Comparison of ENCODE assay signal across 8 cellular contexts in genomic region chr10:131902211-131902610, GRCh38. TPM values are rescaled to one million over a fixed set of nuclear protein-coding genes. Genes with fewer than 3 reads are reported as not detected.
DNase-seq lines count a peak whose midpoint lies in the region; ATAC-seq, FAIRE-seq and TF ChIP-seq lines count a peak whose summit lies in the region.

No MANE protein-coding gene starts in this region.

- peak overlapping the region; percentile 71 for H3K27ac Mint-ChIP-seq in Caco-2 (ENCODE audit: unreplicated experiment)

- FAIRE-seq in endothelial cell of umbilical vein (lab: Jason Lieb, UNC) (no peak), pancreas (lab: Jason Lieb, UNC) (no peak)

- H3K4me1 Mint-ChIP-seq in Caco-2 (ENCODE audit: low read depth, unreplicated experiment) = peaks cover 28% of the 10 kb centered on the region

- dilution Hi-C loops in endothelial cell of umbilical vein (cut with MboI; ENCODE audit: extremely low pct_ligation_motif_present, low sequenced_read_pairs) = no loop called here

- CTCF ChIA-PET in Caco-2 (lab: Charles Lee) = no interaction called here
- CTCF ChIA-PET in OCI-LY7 (lab: Charles Lee; ENCODE audit: unreplicated experiment) = no interaction called here
- CTCF ChIA-PET in endothelial cell of umbilical vein (lab: Charles Lee) = interaction anchor here (1.0 to 5.8 kb wide), 4 partner anchors 43 to 121 kb away, joined by 3 to 38 read pairs (median 7); no protein-coding TSS in a partner anchor
- CTCF ChIA-PET in HEK293T (lab: Yijun Ruan, JAX) = no interaction called here

- POLR2A ChIA-PET in Caco-2 (lab: Charles Lee) = interaction anchor here (0.6 kb wide), 2 partner anchors 255 to 292 kb away, joined by 3 read pairs; no protein-coding TSS in a partner anchor
- POLR2A ChIA-PET in OCI-LY7 (lab: Charles Lee) = interaction anchor here (0.6 to 0.7 kb wide), 2 partner anchors 30 to 1244 kb away, joined by 3 read pairs; no protein-coding TSS in a partner anchor
- POLR2A ChIA-PET in endothelial cell of umbilical vein (lab: Charles Lee) = no interaction called here
- POLR2A ChIA-PET in HEK293T (lab: Yijun Ruan, JAX) = no interaction called here

- BruUV-seq in Caco-2 (replicated peaks; lab: Mats Ljungman, UMichigan) (TSS peak; percentile 42), OCI-LY7 (replicated peaks; lab: Mats Ljungman, UMichigan) (TSS peak; percentile 59), endothelial cell of umbilical vein (replicated peaks; lab: Mats Ljungman, UMichigan) (TSS peak; percentile 53)

- no peaks in the 10 kb centered on the region for H3K9me3 Mint-ChIP-seq in Caco-2 (ENCODE audit: unreplicated experiment)

- H3K9me2 ChIP-seq in OCI-LY7 (ENCODE audit: insufficient read depth, low read length) = no peaks in the 10 kb centered on the region

- H3K27ac ChIP-seq in OCI-LY7 (ENCODE audit: low read depth, low read length, poor library complexity, severe bottlenecking) (peak overlapping the region; percentile 57), endothelial cell of umbilical vein (ENCODE audit: insufficient read depth, low read depth, low read length) (peak overlapping the region; percentile 72), pancreas (peak overlapping the region; percentile 93 to 96 (median 95))

- H3K27me3 Mint-ChIP-seq in Caco-2 (ENCODE audit: insufficient read depth, unreplicated experiment) = peaks cover 10% of the 10 kb centered on the region

- H3K4me2 ChIP-seq in OCI-LY7 (ENCODE audit: low read length) (peak overlapping the region; percentile 74), endothelial cell of umbilical vein (ENCODE audit: insufficient read depth, low read length) (peak overlapping the region; percentile 99)

- peaks cover 58% of the 10 kb centered on the region for H3K79me2 ChIP-seq in OCI-LY7 (ENCODE audit: insufficient read depth, low read depth, low read length)
- peaks cover 58% of the 10 kb centered on the region for H3K79me2 ChIP-seq in endothelial cell of umbilical vein (ENCODE audit: control insufficient read depth, insufficient read depth, low read length)

- H3K36me3 Mint-ChIP-seq in Caco-2 (ENCODE audit: insufficient read depth, unreplicated experiment) = peaks cover 42% of the 10 kb centered on the region

- H3K9me3 ChIP-seq in Caco-2 (no peaks in the 10 kb centered on the region), OCI-LY7 (ENCODE audit: low read length) (no peaks in the 10 kb centered on the region), endothelial cell of umbilical vein (replicated peaks; ENCODE audit: control insufficient read depth, insufficient read depth, low read length) (no peaks in the 10 kb centered on the region), pancreas (no peaks in the 10 kb centered on the region)

- H3K9me1 ChIP-seq in endothelial cell of umbilical vein (replicated peaks; ENCODE audit: control insufficient read depth, extremely low read depth, insufficient read depth, low read length) = no peaks in the 10 kb centered on the region

- TF ChIP-seq CTCF in Caco-2 (IDR thresholded peaks at IDR 0.05; ENCODE audit: insufficient read depth in 1 of 2, low read depth in 1 of 2, low read length in 1 of 2, severe bottlenecking in 1 of 2, unreplicated experiment in 1 of 2) = no peak
- peak; percentile 39; the same call in 1 of the 2 replicates for TF ChIP-seq CTCF in OCI-LY7 (conservative IDR thresholded peaks at IDR 0.05; ENCODE audit: low read length)
- no peak for TF ChIP-seq CTCF in endothelial cell of umbilical vein (IDR thresholded peaks at IDR 0.05; ENCODE audit: extremely low read depth in 1 of 2, insufficient read depth in 1 of 2, low read depth in 1 of 2, low read length in 2 of 2)
- TF ChIP-seq CTCF in pancreas (IDR thresholded peaks at IDR 0.05) = no peak

- H4K20me1 ChIP-seq in OCI-LY7 (ENCODE audit: insufficient read depth, low read length) = peaks cover 31% of the 10 kb centered on the region
- H4K20me1 ChIP-seq in endothelial cell of umbilical vein (replicated peaks; ENCODE audit: control insufficient read depth, extremely low read depth, insufficient read depth, low read length) = peaks cover 2% of the 10 kb centered on the region

- ATAC-seq in pancreas (no peak), HG02623 (IDR thresholded peaks at IDR 0.05; ENCODE audit: unreplicated experiment) (no peak), HG02571 (IDR thresholded peaks at IDR 0.05; ENCODE audit: unreplicated experiment) (no peak)

- H3K9ac ChIP-seq in endothelial cell of umbilical vein (replicated peaks; ENCODE audit: extremely low read depth, insufficient read depth, low read length) = peak overlapping the region; percentile 84

- no peaks in the 10 kb centered on the region for H3K27me3 ChIP-seq in Caco-2 (replicated peaks; ENCODE audit: control insufficient read depth, insufficient read depth, low read length)
- peaks cover 10 to 15% of the 10 kb centered on the region in 2 experiments for H3K27me3 ChIP-seq in endothelial cell of umbilical vein (ENCODE audit: control insufficient read depth in 2 of 2, insufficient read depth in 2 of 2, low read length in 2 of 2)
- no peaks in the 10 kb centered on the region for H3K27me3 ChIP-seq in pancreas

- TF ChIP-seq POLR2A in endothelial cell of umbilical vein (IDR thresholded peaks at IDR 0.05; ENCODE audit: low read depth, low read length) = no peak

- DNase-seq in Caco-2 = peak in 1 of 2 experiments; percentile 27
- peak; percentile 24 for DNase-seq in OCI-LY7 (ENCODE audit: low spot score)
- no peak for DNase-seq in endothelial cell of umbilical vein (ENCODE audit: low read depth, low spot score)
- peak in 1 of 6 donors; percentile 30 for DNase-seq in pancreas
- no peak for DNase-seq in HEK293T (ENCODE audit: extremely low spot score)
- no peak for DNase-seq in NCI-H1694 treated with DMSO at 0.1 percent for 48 hours (lab: John Stamatoyannopoulos, UW)

- intact Hi-C loops in Caco-2 (cut with micrococcal nuclease; ENCODE audit: unreplicated experiment) = no loop called here
- intact Hi-C loops in OCI-LY7 (cut with micrococcal nuclease; ENCODE audit: unreplicated experiment) = loop anchor here (5.0 to 10.0 kb wide), 2 partner anchors 253 to 430 kb away; partner anchors contain the start of gene LRRC27
- intact Hi-C loops in endothelial cell of umbilical vein (cut with micrococcal nuclease) = no loop called here
- intact Hi-C loops in pancreas (cut with DNase I) = loop anchor here in 1 of 3 donors (5.0 kb wide), 1 partner anchor 40 kb away; no protein-coding TSS in a partner anchor

- WGBS in pancreas, 2 donors = 25 to 30% methylated on average over 5 of the region's 5 CpGs

- peak overlapping the region; percentile 88 for H3K4me3 ChIP-seq in Caco-2 (ENCODE audit: low read depth, low read length)
- peak overlapping the region; percentile 93 for H3K4me3 ChIP-seq in OCI-LY7 (ENCODE audit: low read depth, low read length, poor library complexity, severe bottlenecking)
- peak overlapping the region; percentile 87 to 95 (median 93) for H3K4me3 ChIP-seq in endothelial cell of umbilical vein (replicated peaks in 1 of 3; ENCODE audit: insufficient read depth in 1 of 3, low read depth in 1 of 3, low read length in 3 of 3)
- peak overlapping the region; percentile 71 to 98 (median 86) for H3K4me3 ChIP-seq in pancreas

- H3K36me3 ChIP-seq in Caco-2 (ENCODE audit: control insufficient read depth, insufficient read depth, low read length) (no peaks in the 10 kb centered on the region), OCI-LY7 (ENCODE audit: insufficient read depth, low read length) (peaks cover 26% of the 10 kb centered on the region; the same call in 1 of the 2 replicates), endothelial cell of umbilical vein (ENCODE audit: control insufficient read depth in 2 of 2, extremely low read depth in 1 of 2, insufficient read depth in 2 of 2, low read length in 2 of 2) (peaks cover 0 to 6% of the 10 kb centered on the region in 2 experiments), pancreas (peaks cover 0 to 5% (median 0%) of the 10 kb centered on the region in 3 donors)

- H3K4me1 ChIP-seq in Caco-2 = peaks cover 23% of the 10 kb centered on the region; the same call in 1 of the 2 replicates
- H3K4me1 ChIP-seq in OCI-LY7 (ENCODE audit: insufficient read depth, low read length, poor library complexity, severe bottlenecking) = peaks cover 44% of the 10 kb centered on the region
- H3K4me1 ChIP-seq in endothelial cell of umbilical vein (ENCODE audit: control insufficient read depth, extremely low read depth, insufficient read depth, low read length) = peaks cover 23% of the 10 kb centered on the region
- peaks cover 0 to 45% (median 14%) of the 10 kb centered on the region in 3 donors for H3K4me1 ChIP-seq in pancreas

- peak overlapping the region; percentile 78 for H3K4me3 Mint-ChIP-seq in Caco-2 (ENCODE audit: unreplicated experiment)

- no peak overlapping the region for H2AFZ ChIP-seq in OCI-LY7 (ENCODE audit: low read length)
- H2AFZ ChIP-seq in endothelial cell of umbilical vein (ENCODE audit: low read depth, low read length) = no peak overlapping the region

TF ChIP-seq in endothelial cell of umbilical vein, 7 proteins besides CTCF, POLR2A, EP300 and RAD21 (continues in another document):
- TF ChIP-seq JUN (IDR thresholded peaks at IDR 0.05; ENCODE audit: borderline replicate concordance, insufficient read depth, insufficient read length, low read depth) = no peak
- no peak for TF ChIP-seq EZH2 (IDR thresholded peaks at IDR 0.05; ENCODE audit: borderline replicate concordance, low read depth, low read length, severe bottlenecking)
- TF ChIP-seq FOS (IDR thresholded peaks at IDR 0.05; ENCODE audit: borderline replicate concordance, insufficient read depth, low read length) = no peak

TF ChIP-seq in HEK293T, 16 proteins besides CTCF, POLR2A, EP300 and RAD21 (continues in another document):
- TF ChIP-seq ELF4 (IDR thresholded peaks at IDR 0.05) (no peak), NFRKB (IDR thresholded peaks at IDR 0.05) (no peak), CTBP1 (IDR thresholded peaks at IDR 0.05; ENCODE audit: borderline replicate concordance) (no peak), FOXK2 (IDR thresholded peaks at IDR 0.05) (no peak), HDGF (IDR thresholded peaks at IDR 0.05; ENCODE audit: borderline replicate concordance) (no peak), ZNF384 (IDR thresholded peaks at IDR 0.05) (no peak)

RNA-seq across cellular contexts. Expression of gene PPP2R2D, which starts 1.4 kb away (rescaled TPM):
- total RNA-seq in Caco-2 (2022) (34.4 and 39.8 TPM in 2 replicates), OCI-LY7 (2022) (37.4 and 40.1 TPM in 2 replicates), endothelial cell of umbilical vein (33.9 and 36.3 TPM in 2 replicates), pancreas (10 to 100 TPM; 25.5 to 87.7 (median 33.6) TPM)
- 36.2 and 38.5 TPM in 2 replicates for total RNA-seq in OCI-LY7 (2014; rRNA removed; shearing (Covaris generic))
- polyA plus RNA-seq in endothelial cell of umbilical vein (27.8 and 29.9 TPM in 2 replicates), pancreas (10 to 100 TPM; 32.2 to 66.8 TPM)
- polyA plus RNA-seq in endothelial cell of umbilical vein (2011; cell fraction: cytosol; rRNA removed) = 36.2 and 42.3 TPM in 2 replicates
- polyA plus RNA-seq in endothelial cell of umbilical vein (2011; cell fraction: nucleus; rRNA removed) = 63.6 and 63.8 TPM in 2 replicates
- polyA plus RNA-seq in endothelial cell of umbilical vein (2012) = 36.3 and 38.9 TPM in 2 replicates
- 38.5 and 41.4 TPM in 2 replicates for polyA minus RNA-seq in endothelial cell of umbilical vein
- 19.3 TPM for polyA minus RNA-seq in endothelial cell of umbilical vein (2011; cell fraction: cytosol; rRNA and poly(A)+ RNA removed)
- 32.3 and 34.4 TPM in 2 replicates for polyA minus RNA-seq in endothelial cell of umbilical vein (2011; cell fraction: nucleus; rRNA and poly(A)+ RNA removed)

Comparison
In these comparisons a context has a peak if more than half of its experiments do, and no peak if none do; other contexts are left out.
1. POLR2A ChIA-PET loops: an anchor here in Caco-2 (0.6 kb wide) and OCI-LY7 (0.6 to 0.7 kb wide); none called in endothelial cell of umbilical vein and HEK293T.